1 cellular context compared by ENCODE assay signal in genomic region chr10:34320265-34320664, GRCh38.
TF ChIP-seq lines count a peak whose summit lies in the region.

No MANE protein-coding gene starts in this region.

TF ChIP-seq in A549, 52 proteins besides CTCF, POLR2A, EP300 and RAD21 (continued from another document):
- TF ChIP-seq HOXB13 (CRISPR knock-in tag; IDR thresholded peaks at IDR 0.05; ENCODE audit: low read depth) (no peak), POLR2AphosphoS2 (conservative IDR thresholded peaks at IDR 0.05; ENCODE audit: low read length) (no peak)
TF ChIP-seq in A549: peak in this region for 0.
